In the genomic region with DNA sequence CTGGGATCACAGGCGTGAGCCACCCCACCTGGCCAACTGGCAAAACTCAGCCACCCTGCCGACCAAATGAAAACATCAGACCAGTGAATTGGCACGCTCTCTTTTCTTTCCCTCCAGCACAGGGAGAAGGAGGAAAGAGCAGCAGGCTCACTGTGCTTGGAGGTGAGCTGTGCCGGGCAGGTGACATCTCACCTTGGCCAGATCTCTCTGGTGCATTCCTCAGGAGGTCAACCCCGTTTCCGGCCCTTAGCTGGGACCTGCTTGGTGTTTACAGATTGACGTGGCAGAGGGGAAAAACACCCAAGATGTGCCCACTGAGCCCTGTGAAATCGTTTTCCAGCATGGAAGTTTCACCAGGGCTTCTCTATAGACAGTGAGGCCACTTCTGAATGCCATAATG, we compare ENCODE assay signal across 27 cellular contexts. TPM values are rescaled to one million over a fixed set of nuclear protein-coding genes. Genes with fewer than 3 reads are reported as not detected.
"Had no signal": no experiment of that assay in that cellular context is flagged by ENCODE, and none has a peak within 500 bp of the region (broad histone marks: within the 10 kb centered on the region; RNA-seq: fewer than 3 reads in every experiment).

No MANE protein-coding gene starts in this region.

- H3K27me3 Mint-ChIP-seq: activated T-cell treated with anti-CD3 and anti-CD28 coated beads, Interleukin-2, amount 50 U/mL, for 24 hours had no signal

- H3K27ac Mint-ChIP-seq: activated B cell treated with CpG ODN at 0.5 μM for 24 hours; activated CD4-positive, alpha-beta T cell treated with anti-CD3 and anti-CD28 coated beads for 36 hours; activated naive CD8-positive, alpha-beta T cell treated with anti-CD3 and anti-CD28 coated beads, Interleukin-2, amount 10 ng/mL, durations not matched to agents 7 days and 5 days; activated T-cell treated with anti-CD3 and anti-CD28 coated beads, Interleukin-2, amount 50 U/mL, for 24 hours; activated T-helper 17 cell treated with anti-CD3 and anti-CD28 coated beads, Interleukin-2, amount 50 U/mL, for 72 hours; natural killer cell had no signal

- H3K36me3 ChIP-seq: gastroesophageal sphincter, heart left ventricle, lower lobe of right lung, tibial nerve, uterus had no signal

- H3K4me3 Mint-ChIP-seq: activated B cell treated with CpG ODN at 0.5 μM for 24 hours; activated CD4-positive, alpha-beta T cell treated with anti-CD3 and anti-CD28 coated beads for 36 hours; activated naive CD8-positive, alpha-beta T cell treated with anti-CD3 and anti-CD28 coated beads, Interleukin-2, amount 10 ng/mL, durations not matched to agents 7 days and 5 days; activated T-cell treated with anti-CD3 and anti-CD28 coated beads, Interleukin-2, amount 50 U/mL, for 24 hours; activated T-helper 17 cell treated with anti-CD3 and anti-CD28 coated beads, Interleukin-2, amount 50 U/mL, for 72 hours; natural killer cell had no signal

- H3K27me3 ChIP-seq: gastroesophageal sphincter, heart left ventricle, tibial nerve, uterus had no signal

- H3K4me3 ChIP-seq: gastroesophageal sphincter, heart left ventricle, lower lobe of right lung, psoas muscle, tibial nerve, uterus had no signal

- H3K9me3 Mint-ChIP-seq: activated B cell treated with CpG ODN at 0.5 μM for 24 hours; activated naive CD8-positive, alpha-beta T cell treated with anti-CD3 and anti-CD28 coated beads, Interleukin-2, amount 10 ng/mL, durations not matched to agents 7 days and 5 days; activated T-cell treated with anti-CD3 and anti-CD28 coated beads, Interleukin-2, amount 50 U/mL, for 24 hours; activated T-helper 17 cell treated with anti-CD3 and anti-CD28 coated beads, Interleukin-2, amount 50 U/mL, for 72 hours; natural killer cell had no signal

- H3K36me3 Mint-ChIP-seq: activated naive CD8-positive, alpha-beta T cell treated with anti-CD3 and anti-CD28 coated beads, Interleukin-2, amount 10 ng/mL, durations not matched to agents 7 days and 5 days; natural killer cell had no signal

- DNase-seq: activated B cell treated with CpG ODN at 0.5 μM for 24 hours; activated CD4-positive, alpha-beta T cell treated with anti-CD3 and anti-CD28 coated beads for 36 hours; activated CD4-positive, alpha-beta T cell treated with anti-CD3 and anti-CD28 coated beads, Interleukin-2, amount 50 U/mL, for 4 hours; activated CD8-positive, alpha-beta memory T cell treated with anti-CD3 and anti-CD28 coated beads for 24 hours; activated CD8-positive, alpha-beta memory T cell treated with anti-CD3 and anti-CD28 coated beads, Interleukin-2, amount 50 U/mL, for 4 hours; activated naive CD4-positive, alpha-beta T cell treated with Interleukin-2 at 50 U/mL for 16 hours; activated naive CD8-positive, alpha-beta T cell treated with anti-CD3 and anti-CD28 coated beads, Interleukin-2, amount 10 ng/mL, durations not matched to agents 7 days and 5 days; activated T-cell treated with anti-CD3 and anti-CD28 coated beads, Interleukin-2, amount 50 U/mL, for 24 hours; amniotic stem cell; heart left ventricle; lower lobe of right lung; natural killer cell; right cardiac atrium; stimulated activated CD4-positive, alpha-beta T cell treated with anti-CD3 and anti-CD28 coated beads, Interleukin-12 subunit alpha, Interleukin-12 subunit beta, amount 100 ng/mL, for 4 hours; stimulated activated CD4-positive, alpha-beta T cell treated with anti-CD3 and anti-CD28 coated beads, Interleukin-4, amount 100 ng/mL, for 4 hours; stimulated activated naive CD8-positive, alpha-beta T cell treated with anti-CD3 and anti-CD28 coated beads, Interleukin-15, Interleukin-2, amounts not matched to agents 100 U/mL and 50 U/mL, for 24 hours; T-helper 1 cell; uterus had no signal

- H3K27ac ChIP-seq: epithelial cell of prostate, gastroesophageal sphincter, lower lobe of right lung, psoas muscle, tibial nerve, uterus had no signal

- FAIRE-seq: keratinocyte, TTC549 had no signal

- H3K4me1 Mint-ChIP-seq: activated B cell treated with CpG ODN at 0.5 μM for 24 hours; activated CD4-positive, alpha-beta T cell treated with anti-CD3 and anti-CD28 coated beads for 36 hours; activated naive CD8-positive, alpha-beta T cell treated with anti-CD3 and anti-CD28 coated beads, Interleukin-2, amount 10 ng/mL, durations not matched to agents 7 days and 5 days; activated T-helper 17 cell treated with anti-CD3 and anti-CD28 coated beads, Interleukin-2, amount 50 U/mL, for 72 hours; natural killer cell had no signal

- H3K4me1 ChIP-seq: psoas muscle, tibial nerve, uterus had no signal

- ATAC-seq: activated CD4-positive, alpha-beta T cell treated with anti-CD3 and anti-CD28 coated beads for 36 hours; activated T-helper 17 cell treated with anti-CD3 and anti-CD28 coated beads, Interleukin-2, amount 50 U/mL, for 72 hours; gastroesophageal sphincter; heart left ventricle; left lobe of liver; lower lobe of right lung; natural killer cell; psoas muscle; right cardiac atrium; stimulated activated naive CD8-positive, alpha-beta T cell treated with anti-CD3 and anti-CD28 coated beads, Interleukin-15, Interleukin-2, amounts not matched to agents 100 U/mL and 50 U/mL, for 24 hours had no signal

- H3K9me3 ChIP-seq: gastroesophageal sphincter, heart left ventricle, lower lobe of right lung, psoas muscle, tibial nerve, uterus had no signal

RNA-seq across cellular contexts. Expression of a gene that starts 45.1 kb away (rescaled TPM):
- total RNA-seq: activated B cell treated with CpG ODN at 0.5 μM for 24 hours; activated T-helper 17 cell treated with anti-CD3 and anti-CD28 coated beads, Interleukin-2, amount 50 U/mL, for 72 hours; natural killer cell had no signal

RNA-seq across cellular contexts. Expression of a gene that starts 48.3 kb away (rescaled TPM):
- total RNA-seq: activated B cell treated with CpG ODN at 0.5 μM for 24 hours; activated T-helper 17 cell treated with anti-CD3 and anti-CD28 coated beads, Interleukin-2, amount 50 U/mL, for 72 hours; left lobe of liver; osteocyte had no signal
